Comparison of ENCODE assay signal across 1 cellular context in the genomic region with DNA sequence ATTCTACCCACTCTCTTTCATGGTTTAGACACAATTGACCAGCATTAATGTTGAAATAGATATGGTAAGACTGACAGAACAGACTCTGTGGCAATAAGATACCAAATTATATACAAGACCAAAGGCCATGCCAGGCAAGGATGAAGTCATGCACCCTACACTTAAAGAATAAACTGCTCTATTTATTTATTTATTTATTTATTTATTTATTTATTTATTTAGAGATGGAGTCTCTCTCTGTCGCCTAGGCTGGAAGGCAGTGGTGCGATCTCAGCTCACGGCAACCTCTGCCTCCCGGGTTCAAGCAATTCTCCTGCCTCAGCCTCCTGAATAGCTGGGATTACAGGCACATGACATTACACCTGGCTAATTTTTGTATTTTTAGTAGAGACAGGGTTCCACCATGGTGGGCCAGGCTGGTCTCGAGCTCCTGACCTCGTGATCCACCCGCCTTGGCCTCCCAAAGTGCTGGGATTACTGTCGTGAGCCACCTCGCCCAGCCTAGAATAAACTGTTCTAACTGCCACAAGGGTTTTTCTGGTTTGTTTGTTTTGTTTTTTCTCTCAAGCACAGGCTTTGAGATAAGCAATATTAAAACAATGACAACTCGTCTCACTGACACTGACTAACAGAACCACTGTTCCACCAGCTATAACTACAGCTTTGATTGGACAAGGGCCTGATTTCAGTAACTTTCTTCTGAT.
A peak's percentile ranks its signal among the peaks of the same experiment; 100 is the strongest.
TF ChIP-seq lines count a peak whose summit lies in the region.

No MANE protein-coding gene starts in this region.

TF ChIP-seq in HEK293, 187 proteins besides CTCF, POLR2A, EP300 and RAD21 (continued from another document):
- TF ChIP-seq, protein P1, sequence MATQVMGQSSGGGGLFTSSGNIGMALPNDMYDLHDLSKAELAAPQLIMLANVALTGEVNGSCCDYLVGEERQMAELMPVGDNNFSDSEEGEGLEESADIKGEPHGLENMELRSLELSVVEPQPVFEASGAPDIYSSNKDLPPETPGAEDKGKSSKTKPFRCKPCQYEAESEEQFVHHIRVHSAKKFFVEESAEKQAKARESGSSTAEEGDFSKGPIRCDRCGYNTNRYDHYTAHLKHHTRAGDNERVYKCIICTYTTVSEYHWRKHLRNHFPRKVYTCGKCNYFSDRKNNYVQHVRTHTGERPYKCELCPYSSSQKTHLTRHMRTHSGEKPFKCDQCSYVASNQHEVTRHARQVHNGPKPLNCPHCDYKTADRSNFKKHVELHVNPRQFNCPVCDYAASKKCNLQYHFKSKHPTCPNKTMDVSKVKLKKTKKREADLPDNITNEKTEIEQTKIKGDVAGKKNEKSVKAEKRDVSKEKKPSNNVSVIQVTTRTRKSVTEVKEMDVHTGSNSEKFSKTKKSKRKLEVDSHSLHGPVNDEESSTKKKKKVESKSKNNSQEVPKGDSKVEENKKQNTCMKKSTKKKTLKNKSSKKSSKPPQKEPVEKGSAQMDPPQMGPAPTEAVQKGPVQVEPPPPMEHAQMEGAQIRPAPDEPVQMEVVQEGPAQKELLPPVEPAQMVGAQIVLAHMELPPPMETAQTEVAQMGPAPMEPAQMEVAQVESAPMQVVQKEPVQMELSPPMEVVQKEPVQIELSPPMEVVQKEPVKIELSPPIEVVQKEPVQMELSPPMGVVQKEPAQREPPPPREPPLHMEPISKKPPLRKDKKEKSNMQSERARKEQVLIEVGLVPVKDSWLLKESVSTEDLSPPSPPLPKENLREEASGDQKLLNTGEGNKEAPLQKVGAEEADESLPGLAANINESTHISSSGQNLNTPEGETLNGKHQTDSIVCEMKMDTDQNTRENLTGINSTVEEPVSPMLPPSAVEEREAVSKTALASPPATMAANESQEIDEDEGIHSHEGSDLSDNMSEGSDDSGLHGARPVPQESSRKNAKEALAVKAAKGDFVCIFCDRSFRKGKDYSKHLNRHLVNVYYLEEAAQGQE (tag by site-specific recombination; IDR thresholded peaks at IDR 0.05), result peak; percentile 51; the same call in 1 of the 2 replicates
- TF ChIP-seq ZNF664 (tag by site-specific recombination; IDR thresholded peaks at IDR 0.05) (peak; percentile 43; the same call in 1 of the 2 replicates), ZNF555 (tag by site-specific recombination; conservative IDR thresholded peaks at IDR 0.05) (peak; percentile 70), ZNF354C (tag by site-specific recombination; IDR thresholded peaks at IDR 0.05; ENCODE audit: borderline replicate concordance, low read depth) (0 out of 2 replicates have a peak, but pooled peaks have one; percentile 26), ZNF266 (tag by site-specific recombination; IDR thresholded peaks at IDR 0.05; ENCODE audit: low read depth) (peak; percentile 37; the same call in 1 of the 2 replicates), ZNF529 (tag by site-specific recombination; IDR thresholded peaks at IDR 0.05; ENCODE audit: insufficient replicate concordance) (peak; percentile 14)
